15 cellular contexts compared by ENCODE assay signal in the genomic region with DNA sequence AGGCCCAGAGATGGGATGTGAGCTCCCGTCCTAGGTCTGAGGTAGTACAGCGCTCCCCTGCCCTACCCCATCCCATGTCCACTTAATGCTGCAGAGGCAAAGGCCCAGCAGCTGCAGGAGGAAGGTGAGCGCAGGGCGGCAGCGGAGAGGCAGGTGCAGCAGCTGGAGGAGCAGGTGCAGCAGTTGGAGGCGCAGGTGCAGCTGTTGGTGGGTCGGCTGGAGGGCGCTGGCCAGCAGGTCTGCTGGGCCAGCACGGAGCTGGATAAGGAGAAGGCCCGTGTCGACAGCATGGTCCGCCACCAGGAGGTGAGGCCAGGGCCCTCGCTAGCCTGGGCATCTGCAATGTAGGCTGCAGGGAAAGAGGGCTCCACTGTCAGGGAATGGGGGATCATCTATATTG. TPM values are rescaled to one million over a fixed set of nuclear protein-coding genes. Genes with fewer than 3 reads are reported as not detected.
DNase-seq lines count a peak whose midpoint lies in the region; ATAC-seq, FAIRE-seq and TF ChIP-seq lines count a peak whose summit lies in the region.
"Had no signal": no experiment of that assay in that cellular context is flagged by ENCODE, and none has a peak within 500 bp of the region (broad histone marks: within the 10 kb centered on the region; RNA-seq: fewer than 3 reads in every experiment).

No MANE protein-coding gene starts in this region.

- H2BK5ac ChIP-seq in H9 (ENCODE audit: insufficient read length, low read length), result no peak overlapping the region

- H3K4me3 Mint-ChIP-seq in H9 (no peak overlapping the region), type B pancreatic cell (no peak overlapping the region)
- H3K4me3 Mint-ChIP-seq in activated T-helper 17 cell treated with anti-CD3 and anti-CD28 coated beads, Interleukin-2, amount 50 U/mL, for 72 hours, result no peak overlapping the region
- H3K4me3 Mint-ChIP-seq: CD4-positive, CD25-positive, alpha-beta regulatory T cell; IgD-negative memory B cell had no signal

- peak overlapping the region in 1 of 3 experiments; percentile 38; a peak in 1 of 7 replicates for H3K27ac Mint-ChIP-seq in H9
- peak overlapping the region; percentile 19 for H3K27ac Mint-ChIP-seq in activated T-helper 17 cell treated with anti-CD3 and anti-CD28 coated beads, Interleukin-2, amount 50 U/mL, for 72 hours
- H3K27ac Mint-ChIP-seq in type B pancreatic cell, result no peak overlapping the region

- no peak for TF ChIP-seq CTCF in H9 (conservative IDR thresholded peaks at IDR 0.05)
- TF ChIP-seq CTCF in neutrophil (IDR thresholded peaks at IDR 0.05), result no peak
- TF ChIP-seq CTCF in D721Med (IDR thresholded peaks at IDR 0.05; ENCODE audit: insufficient read depth, missing control alignments), result no peak
- no peak for TF ChIP-seq CTCF in type B pancreatic cell (conservative IDR thresholded peaks at IDR 0.05)

- no peak overlapping the region for H3K27ac ChIP-seq in H9 (ENCODE audit: insufficient read length, low read depth, low read length)
- H3K27ac ChIP-seq in neutrophil, result peak overlapping the region; percentile 90
- H3K27ac ChIP-seq: PC-9 had no signal

- H3K9me3 ChIP-seq in H9 (ENCODE audit: control insufficient read depth, low read depth, low read length), result no peaks in the 10 kb centered on the region
- H3K9me3 ChIP-seq in neutrophil, result no peaks in the 10 kb centered on the region

- DNase-seq in NCI-H524 (lab: John Stamatoyannopoulos, UW) (peak; percentile 18 to 70), NCI-H524 treated with DMSO at 0.1 percent for 48 hours (lab: John Stamatoyannopoulos, UW) (no peak), H9 (peak; percentile 49), NCI-H1048 (lab: John Stamatoyannopoulos, UW) (no peak), D721Med (ENCODE audit: insufficient read length, low spot score) (no peak), type B pancreatic cell (ENCODE audit: extremely low spot score, unreplicated experiment) (no peak)
- DNase-seq: Calu3; CD4-positive, CD25-positive, alpha-beta regulatory T cell; NCI-H1436 treated with DMSO at 0.1 percent for 48 hours; PC-9 had no signal

- no peak overlapping the region for H3T11ph ChIP-seq in H9 (ENCODE audit: low read length)

- no peak overlapping the region for H3K9ac ChIP-seq in H9 (ENCODE audit: extremely low read depth, insufficient read length, low read length)

- no peak overlapping the region for H3K4me3 ChIP-seq in neutrophil (ENCODE audit: low read depth in 1 of 2, low read length in 1 of 2)
- H3K4me3 ChIP-seq: PC-9 had no signal

- H3K4ac ChIP-seq in H9 (ENCODE audit: low read depth, low read length), result no peak overlapping the region

- no peak for ATAC-seq in activated T-helper 17 cell treated with anti-CD3 and anti-CD28 coated beads, Interleukin-2, amount 50 U/mL, for 72 hours (replicated peaks)
- ATAC-seq: Right ventricle myocardium inferior, SK-N-SH treated with all-trans-retinoic acid at 6 μM for 48 hours had no signal

- H2AFZ ChIP-seq in H9 (ENCODE audit: low read length), result no peak overlapping the region
- H2AFZ ChIP-seq: PC-9 had no signal

- peaks cover 6% of the 10 kb centered on the region in 2 experiments; a peak in 1 of 4 replicates for H3K4me1 Mint-ChIP-seq in H9
- no peaks in the 10 kb centered on the region for H3K4me1 Mint-ChIP-seq in activated T-helper 17 cell treated with anti-CD3 and anti-CD28 coated beads, Interleukin-2, amount 50 U/mL, for 72 hours
- no peaks in the 10 kb centered on the region for H3K4me1 Mint-ChIP-seq in type B pancreatic cell (ENCODE audit: unreplicated experiment)
- H3K4me1 Mint-ChIP-seq: CD4-positive, CD25-positive, alpha-beta regulatory T cell; IgD-negative memory B cell had no signal

- no peaks in the 10 kb centered on the region for H3K9me3 Mint-ChIP-seq in H9
- H3K9me3 Mint-ChIP-seq in activated T-helper 17 cell treated with anti-CD3 and anti-CD28 coated beads, Interleukin-2, amount 50 U/mL, for 72 hours, result no peaks in the 10 kb centered on the region
- no peaks in the 10 kb centered on the region for H3K9me3 Mint-ChIP-seq in type B pancreatic cell
- H3K9me3 Mint-ChIP-seq: CD4-positive, CD25-positive, alpha-beta regulatory T cell; IgD-negative memory B cell had no signal

- no peaks in the 10 kb centered on the region for H3K23me2 ChIP-seq in H9 (ENCODE audit: insufficient read length, low read depth, low read length, poor library complexity, severe bottlenecking)

- no peak overlapping the region for H4K91ac ChIP-seq in H9 (ENCODE audit: insufficient read length, low read depth, low read length)

- H2AK5ac ChIP-seq in H9 (ENCODE audit: insufficient read length, low read length), result no peak overlapping the region

- H3K36me3 Mint-ChIP-seq in H9 (ENCODE audit: insufficient read depth in 1 of 3, low read depth in 3 of 3) (peaks cover 0 to 5% (median 4%) of the 10 kb centered on the region in 3 experiments; a peak in 4 of 7 replicates), type B pancreatic cell (no peaks in the 10 kb centered on the region)
- H3K36me3 Mint-ChIP-seq in activated T-helper 17 cell treated with anti-CD3 and anti-CD28 coated beads, Interleukin-2, amount 50 U/mL, for 72 hours (ENCODE audit: low read depth), result no peaks in the 10 kb centered on the region
- H3K36me3 Mint-ChIP-seq: CD4-positive, CD25-positive, alpha-beta regulatory T cell had no signal

- H3K27me3 Mint-ChIP-seq in H9 (ENCODE audit: low read depth) (no peaks in the 10 kb centered on the region; the same call in none of the 2 replicates), type B pancreatic cell (no peaks in the 10 kb centered on the region)
- H3K27me3 Mint-ChIP-seq in activated T-helper 17 cell treated with anti-CD3 and anti-CD28 coated beads, Interleukin-2, amount 50 U/mL, for 72 hours, result no peaks in the 10 kb centered on the region
- H3K27me3 Mint-ChIP-seq: CD4-positive, CD25-positive, alpha-beta regulatory T cell; IgD-negative memory B cell had no signal

- H3K18ac ChIP-seq in H9 (ENCODE audit: insufficient read length, low read depth, low read length), result no peak overlapping the region

- H2BK15ac ChIP-seq in H9 (ENCODE audit: low read depth, low read length), result no peak overlapping the region

- H3K4me1 ChIP-seq in H9 (ENCODE audit: insufficient read depth, low read length) (no peaks in the 10 kb centered on the region), neutrophil (ENCODE audit: control insufficient read depth in 1 of 2, insufficient read depth in 1 of 2, low read depth in 1 of 2, low read length in 1 of 2) (peaks cover 23 to 28% of the 10 kb centered on the region in 2 experiments)

- H2BK20ac ChIP-seq in H9 (ENCODE audit: low read depth, low read length, poor library complexity, severe bottlenecking), result no peak overlapping the region

- H3K27me3 ChIP-seq in H9 (ENCODE audit: insufficient read depth, low read length) (no peaks in the 10 kb centered on the region), neutrophil (no peaks in the 10 kb centered on the region)

- no peaks in the 10 kb centered on the region for H3K79me1 ChIP-seq in H9 (ENCODE audit: insufficient read depth, low read depth, low read length, poor library complexity, severe bottlenecking)

- H2BK12ac ChIP-seq in H9 (ENCODE audit: insufficient read length, low read depth, low read length), result no peak overlapping the region

- no peak overlapping the region for H4K8ac ChIP-seq in H9 (replicated peaks; ENCODE audit: insufficient read length, low read depth, low read length)

- no peak overlapping the region for H3K23ac ChIP-seq in H9 (ENCODE audit: insufficient read length, low read depth, low read length)

- H3K36me3 ChIP-seq in neutrophil, result peaks cover 1% of the 10 kb centered on the region

- H2BK120ac ChIP-seq in H9 (ENCODE audit: low read depth, low read length, poor library complexity, severe bottlenecking), result no peak overlapping the region

- no peak overlapping the region for H4K5ac ChIP-seq in H9 (ENCODE audit: insufficient read length, low read depth, low read length)

- no peak overlapping the region for H3K4me2 ChIP-seq in H9 (ENCODE audit: insufficient read depth, insufficient read length, low read length)
- H3K4me2 ChIP-seq: PC-9 had no signal

- FAIRE-seq in D721Med (lab: Jason Lieb, UNC), result no peak

- no CpG with 5 or more reads among the region's 13 CpGs for WGBS in H9 (ENCODE audit: extremely low coverage, insufficient read length, low lambda C conversion rate)

- H3K79me2 ChIP-seq in H9 (ENCODE audit: insufficient read depth, low read length), result no peaks in the 10 kb centered on the region

- no peak overlapping the region for H3K56ac ChIP-seq in H9 (ENCODE audit: insufficient read length, low read depth, low read length)

- H3K14ac ChIP-seq in H9 (ENCODE audit: insufficient read depth, low read length), result peak overlapping the region; percentile 24; the same call in 1 of the 2 replicates

- no peaks in the 10 kb centered on the region for H4K20me1 ChIP-seq in H9 (ENCODE audit: control insufficient read depth, insufficient read depth, insufficient read length)

RNA-seq across cellular contexts. Expression of a gene that starts 15.2 kb away (rescaled TPM):
- 4.3 and 4.8 TPM in 2 replicates for total RNA-seq in H9 (2021)
- total RNA-seq in activated T-helper 17 cell treated with anti-CD3 and anti-CD28 coated beads, Interleukin-2, amount 50 U/mL, for 72 hours, result 1 to 10 TPM in 1 of 2 donors, under 1 TPM in 1; 0.50 to 2.5 TPM
- 6.9 and 9.4 TPM in 2 replicates for total RNA-seq in type B pancreatic cell (ENCODE audit: low replicate concordance)

RNA-seq across cellular contexts. Expression of a gene that starts 15.2 kb away (rescaled TPM):
- total RNA-seq in H9 (2021) (22.6 and 24.5 TPM in 2 replicates), type B pancreatic cell (ENCODE audit: low replicate concordance) (16.9 and 29.2 TPM in 2 replicates)
- total RNA-seq in activated T-helper 17 cell treated with anti-CD3 and anti-CD28 coated beads, Interleukin-2, amount 50 U/mL, for 72 hours, result 10 to 100 TPM; 10.7 to 18.4 TPM

RNA-seq across cellular contexts. Expression of a gene that starts 15.3 kb away (rescaled TPM):
- total RNA-seq in H9 (2021) (211 and 225 TPM in 2 replicates), type B pancreatic cell (ENCODE audit: low replicate concordance) (160 and 190 TPM in 2 replicates)
- total RNA-seq in activated T-helper 17 cell treated with anti-CD3 and anti-CD28 coated beads, Interleukin-2, amount 50 U/mL, for 72 hours, result 100 to 1,000 TPM; 275 to 294 TPM

RNA-seq across cellular contexts. Expression of a gene that starts 24.8 kb away (rescaled TPM):
- total RNA-seq in H9 (2021), result 8.2 and 8.5 TPM in 2 replicates
- total RNA-seq in activated T-helper 17 cell treated with anti-CD3 and anti-CD28 coated beads, Interleukin-2, amount 50 U/mL, for 72 hours, result 10 to 100 TPM; 11.3 to 52.8 TPM
- 7.9 and 9.6 TPM in 2 replicates for total RNA-seq in type B pancreatic cell (ENCODE audit: low replicate concordance)

RNA-seq across cellular contexts. Expression of a gene that starts 45.2 kb away (rescaled TPM):
- 8.2 and 8.4 TPM in 2 replicates for total RNA-seq in H9 (2021)
- total RNA-seq in activated T-helper 17 cell treated with anti-CD3 and anti-CD28 coated beads, Interleukin-2, amount 50 U/mL, for 72 hours, result 10 to 100 TPM; 26.9 to 41.2 TPM
- total RNA-seq in type B pancreatic cell (ENCODE audit: low replicate concordance), result 15.3 and 21.5 TPM in 2 replicates

Comparison
In these comparisons a context has a peak if more than half of its experiments do, and no peak if none do; other contexts are left out.
1. DNase-seq: peak in NCI-H524 (2 of 2) and H9 (single experiment); none in NCI-H524 treated with DMSO at 0.1 percent for 48 hours (single experiment), NCI-H1048 (single experiment), D721Med (single experiment) and type B pancreatic cell (single experiment).